ENCODE assay signal across 20 cellular contexts in genomic region chr10:43958964-43959363, GRCh38.
A peak's percentile ranks its signal among the peaks of the same experiment; 100 is the strongest.
DNase-seq lines count a peak whose midpoint lies in the region; ATAC-seq and TF ChIP-seq lines count a peak whose summit lies in the region.
"Had no signal": no experiment of that assay in that cellular context is flagged by ENCODE, and none has a peak within 500 bp of the region (broad histone marks: within the 10 kb centered on the region; RNA-seq: fewer than 3 reads in every experiment).

No MANE protein-coding gene starts in this region.

- peak overlapping the region; percentile 66 for H3K27ac Mint-ChIP-seq in activated CD4-positive, alpha-beta T cell treated with anti-CD3 and anti-CD28 coated beads, Interleukin-2, amount 10 ng/mL, durations not matched to agents 7 days and 5 days
- no peak overlapping the region for H3K27ac Mint-ChIP-seq in activated CD4-positive, alpha-beta T cell treated with anti-CD3 and anti-CD28 coated beads for 36 hours
- no peak overlapping the region for H3K27ac Mint-ChIP-seq in endodermal cell
- H3K27ac Mint-ChIP-seq in nephron progenitor cell, result peak overlapping the region; percentile 13
- H3K27ac Mint-ChIP-seq: B cell, H9 had no signal

- intact Hi-C loops in activated CD4-positive, alpha-beta T cell treated with anti-CD3 and anti-CD28 coated beads for 36 hours (cut with DNase I, micrococcal nuclease), result no loop called here
- intact Hi-C loops in vagina (cut with DNase I), result no loop called here

- no peak for ATAC-seq in activated CD4-positive, alpha-beta T cell treated with anti-CD3 and anti-CD28 coated beads for 36 hours
- ATAC-seq: HepG2 had no signal

- H3K4me3 ChIP-seq in endodermal cell (ENCODE audit: low read length) (no peak overlapping the region), vagina (no peak overlapping the region)

- H3K27me3 ChIP-seq in endodermal cell (ENCODE audit: control insufficient read depth, insufficient read depth, low read length, poor library complexity, severe bottlenecking) (no peaks in the 10 kb centered on the region), vagina (no peaks in the 10 kb centered on the region)

- H3K36me3 Mint-ChIP-seq in activated CD4-positive, alpha-beta T cell treated with anti-CD3 and anti-CD28 coated beads, Interleukin-2, amount 10 ng/mL, durations not matched to agents 7 days and 5 days (ENCODE audit: low read depth), result no peaks in the 10 kb centered on the region
- H3K36me3 Mint-ChIP-seq in activated CD4-positive, alpha-beta T cell treated with anti-CD3 and anti-CD28 coated beads for 36 hours (ENCODE audit: low read depth), result no peaks in the 10 kb centered on the region
- H3K36me3 Mint-ChIP-seq in endodermal cell (ENCODE audit: low read depth) (no peaks in the 10 kb centered on the region), nephron progenitor cell (ENCODE audit: low read depth) (no peaks in the 10 kb centered on the region)

- POLR2A ChIA-PET in activated CD4-positive, alpha-beta T cell treated with anti-CD3 and anti-CD28 coated beads, Interleukin-2, amount 10 ng/mL, durations not matched to agents 7 days and 5 days (lab: Charles Lee), result no interaction called here
- POLR2A ChIA-PET in activated CD4-positive, alpha-beta T cell treated with anti-CD3 and anti-CD28 coated beads for 36 hours (lab: Charles Lee), result no interaction called here

- no peak overlapping the region for H3K9ac ChIP-seq in endodermal cell (ENCODE audit: extremely low read depth, low read length, poor library complexity, severe bottlenecking)

- CTCF ChIA-PET in activated CD4-positive, alpha-beta T cell treated with anti-CD3 and anti-CD28 coated beads, Interleukin-2, amount 10 ng/mL, durations not matched to agents 7 days and 5 days (lab: Charles Lee), result no interaction called here
- CTCF ChIA-PET in activated CD4-positive, alpha-beta T cell treated with anti-CD3 and anti-CD28 coated beads for 36 hours (lab: Charles Lee), result no interaction called here

- H3K27ac ChIP-seq in endodermal cell (ENCODE audit: low read depth, low read length), result no peak overlapping the region
- H3K27ac ChIP-seq in vagina, result no peak overlapping the region
- H3K27ac ChIP-seq: 22Rv1 had no signal

- 91 to 93% methylated on average over 2 to 6 of the region's 6 CpGs for WGBS in endodermal cell (ENCODE audit: insufficient coverage in 1 of 2, insufficient read length in 1 of 2), 2 experiments

- no peaks in the 10 kb centered on the region for H3K4me1 Mint-ChIP-seq in activated CD4-positive, alpha-beta T cell treated with anti-CD3 and anti-CD28 coated beads, Interleukin-2, amount 10 ng/mL, durations not matched to agents 7 days and 5 days
- no peaks in the 10 kb centered on the region for H3K4me1 Mint-ChIP-seq in activated CD4-positive, alpha-beta T cell treated with anti-CD3 and anti-CD28 coated beads for 36 hours
- H3K4me1 Mint-ChIP-seq in endodermal cell, result peaks cover 4% of the 10 kb centered on the region
- peaks cover 36% of the 10 kb centered on the region for H3K4me1 Mint-ChIP-seq in nephron progenitor cell
- H3K4me1 Mint-ChIP-seq: B cell had no signal

- DNase-seq in activated CD4-positive, alpha-beta T cell treated with anti-CD3 and anti-CD28 coated beads, Interleukin-2, amount 10 ng/mL, durations not matched to agents 7 days and 5 days, result no peak
- no peak for DNase-seq in activated CD4-positive, alpha-beta T cell treated with anti-CD3 and anti-CD28 coated beads for 36 hours
- DNase-seq in endodermal cell, result peak; percentile 29
- no peak for DNase-seq in nephron progenitor cell
- DNase-seq in vagina (ENCODE audit: extremely low spot score in 2 of 2), result peak; percentile 76 to 81
- DNase-seq in stimulated activated naive CD4-positive, alpha-beta T cell treated with Interleukin-2 at 50 U/mL for 16 hours (lab: John Stamatoyannopoulos, UW), result no peak
- no peak for DNase-seq in activated gamma-delta T cell (lab: John Stamatoyannopoulos, UW)
- DNase-seq in NCI-H2171 (lab: John Stamatoyannopoulos, UW), result no peak
- DNase-seq: COR-L47, H9, KBM-7, NCI-H1105 treated with DMSO at 0.1 percent for 48 hours, NCI-H2227 treated with DMSO at 0.1 percent for 48 hours, NCI-H510A treated with DMSO at 0.1 percent for 48 hours, NCI-H774, OCI-M1, Right ventricle myocardium superior had no signal

- no peak for TF ChIP-seq POLR2A in vagina (IDR thresholded peaks at IDR 0.05)

- TF ChIP-seq CTCF in endodermal cell (conservative IDR thresholded peaks at IDR 0.05), result no peak
- TF ChIP-seq CTCF in nephron progenitor cell (IDR thresholded peaks at IDR 0.05), result no peak
- TF ChIP-seq CTCF in vagina (IDR thresholded peaks at IDR 0.05), result no peak

- H3K9me3 Mint-ChIP-seq in activated CD4-positive, alpha-beta T cell treated with anti-CD3 and anti-CD28 coated beads, Interleukin-2, amount 10 ng/mL, durations not matched to agents 7 days and 5 days, result no peaks in the 10 kb centered on the region
- H3K9me3 Mint-ChIP-seq in activated CD4-positive, alpha-beta T cell treated with anti-CD3 and anti-CD28 coated beads for 36 hours (ENCODE audit: low read depth), result no peaks in the 10 kb centered on the region
- H3K9me3 Mint-ChIP-seq in endodermal cell (no peaks in the 10 kb centered on the region), nephron progenitor cell (peaks cover 3% of the 10 kb centered on the region)

- H3K9me3 ChIP-seq in endodermal cell (ENCODE audit: control insufficient read depth, low read length) (no peaks in the 10 kb centered on the region), vagina (no peaks in the 10 kb centered on the region)

- no peak overlapping the region for H3K4me3 Mint-ChIP-seq in activated CD4-positive, alpha-beta T cell treated with anti-CD3 and anti-CD28 coated beads, Interleukin-2, amount 10 ng/mL, durations not matched to agents 7 days and 5 days
- no peak overlapping the region for H3K4me3 Mint-ChIP-seq in activated CD4-positive, alpha-beta T cell treated with anti-CD3 and anti-CD28 coated beads for 36 hours
- no peak overlapping the region for H3K4me3 Mint-ChIP-seq in endodermal cell
- no peak overlapping the region for H3K4me3 Mint-ChIP-seq in nephron progenitor cell
- H3K4me3 Mint-ChIP-seq: B cell, H9 had no signal

- H3K27me3 Mint-ChIP-seq in activated CD4-positive, alpha-beta T cell treated with anti-CD3 and anti-CD28 coated beads, Interleukin-2, amount 10 ng/mL, durations not matched to agents 7 days and 5 days, result peaks cover under 1% of the 10 kb centered on the region
- H3K27me3 Mint-ChIP-seq in activated CD4-positive, alpha-beta T cell treated with anti-CD3 and anti-CD28 coated beads for 36 hours, result peaks cover 4% of the 10 kb centered on the region
- H3K27me3 Mint-ChIP-seq in endodermal cell (ENCODE audit: insufficient read depth) (no peaks in the 10 kb centered on the region), nephron progenitor cell (ENCODE audit: low read depth, poor library complexity) (peaks cover 13% of the 10 kb centered on the region)

- no peaks in the 10 kb centered on the region for H3K36me3 ChIP-seq in endodermal cell (ENCODE audit: control insufficient read depth, insufficient read depth, low read length)
- no peaks in the 10 kb centered on the region for H3K36me3 ChIP-seq in vagina

- H3K4me1 ChIP-seq in endodermal cell (ENCODE audit: control insufficient read depth, insufficient read depth, low read length) (no peaks in the 10 kb centered on the region), vagina (peaks cover 10% of the 10 kb centered on the region)

Comparison
In these comparisons a context has a peak if more than half of its experiments do, and no peak if none do; other contexts are left out.
1. H3K27ac Mint-ChIP-seq: peak in activated CD4-positive, alpha-beta T cell treated with anti-CD3 and anti-CD28 coated beads, Interleukin-2, amount 10 ng/mL, durations not matched to agents 7 days and 5 days (single experiment) and nephron progenitor cell (single experiment); none in activated CD4-positive, alpha-beta T cell treated with anti-CD3 and anti-CD28 coated beads for 36 hours (single experiment) and endodermal cell (single experiment).
2. DNase-seq: peak in endodermal cell (single experiment) and vagina (2 of 2); none in activated CD4-positive, alpha-beta T cell treated with anti-CD3 and anti-CD28 coated beads, Interleukin-2, amount 10 ng/mL, durations not matched to agents 7 days and 5 days (single experiment), activated CD4-positive, alpha-beta T cell treated with anti-CD3 and anti-CD28 coated beads for 36 hours (single experiment), nephron progenitor cell (single experiment), stimulated activated naive CD4-positive, alpha-beta T cell treated with Interleukin-2 at 50 U/mL for 16 hours (single experiment), activated gamma-delta T cell (single experiment) and NCI-H2171 (single experiment).